In genomic region chr3:53841296-53841695, GRCh38 we compare ENCODE assay signal across 1 cellular context.
TF ChIP-seq lines count a peak whose summit lies in the region.

No MANE protein-coding gene starts in this region.

TF ChIP-seq in GM12878, 131 proteins besides CTCF, POLR2A, EP300 and RAD21:
- TF ChIP-seq GATAD2B (conservative IDR thresholded peaks at IDR 0.05; ENCODE audit: low read depth): peak; percentile 54; the same call in 1 of the 2 replicates
- TF ChIP-seq GABPA (IDR thresholded peaks at IDR 0.05; ENCODE audit: low read depth): no peak
